Comparison of ENCODE assay signal across 8 cellular contexts in genomic region chr12:104458645-104459555, GRCh38. TPM values are rescaled to one million over a fixed set of nuclear protein-coding genes. Genes with fewer than 3 reads are reported as not detected.
DNase-seq lines count a peak whose midpoint lies in the region; ATAC-seq and TF ChIP-seq lines count a peak whose summit lies in the region.

No MANE protein-coding gene starts in this region.

- POLR2A ChIA-PET in A673 (lab: Charles Lee; ENCODE audit: low non-redundant PET), result no interaction called here

- ATAC-seq in GM18505 (IDR thresholded peaks at IDR 0.05; ENCODE audit: unreplicated experiment) (no peak), GM21717 (IDR thresholded peaks at IDR 0.05; ENCODE audit: unreplicated experiment) (no peak), HG03097 (IDR thresholded peaks at IDR 0.05; ENCODE audit: low FRiP score, unreplicated experiment) (no peak)
- ATAC-seq in natural killer cell treated with Interleukin-12 subunit alpha and Interleukin-12 subunit beta and Interleukin-15 and Interleukin-18, amount 100 ng/mL, for 72 hours, result peak in 1 of 2 donors; percentile 10

- no peaks in the 10 kb centered on the region for H3K9me3 Mint-ChIP-seq in natural killer cell treated with Interleukin-12 subunit alpha and Interleukin-12 subunit beta and Interleukin-15 and Interleukin-18, amount 100 ng/mL, for 72 hours

- TF ChIP-seq CTCF in A673 (conservative IDR thresholded peaks at IDR 0.05; ENCODE audit: low read depth, low read length), result no peak

- intact Hi-C loops in A673 (cut with micrococcal nuclease; ENCODE audit: unreplicated experiment), result loop anchor here (10.0 kb wide), 1 partner anchor 406 kb away; no protein-coding TSS in a partner anchor

- peaks cover 4% of the 10 kb centered on the region for H3K4me1 ChIP-seq in A673 (ENCODE audit: insufficient read depth, low read length, poor library complexity, severe bottlenecking)

- H3K27ac ChIP-seq in A673 (ENCODE audit: low read depth, low read length, poor library complexity, severe bottlenecking) (no peak overlapping the region), epithelial cell of prostate (peak overlapping the region; percentile 65)

- peaks cover 41% of the 10 kb centered on the region for H3K27me3 ChIP-seq in A673 (replicated peaks; ENCODE audit: insufficient read depth, low read depth, low read length, poor library complexity)

- CTCF ChIA-PET in A673 (lab: Charles Lee), result interaction anchor here (1.2 kb wide), 1 partner anchor 77 kb away, joined by 4 read pairs; no protein-coding TSS in a partner anchor

- H3K36me3 ChIP-seq in A673 (ENCODE audit: insufficient read depth, low read length, poor library complexity, severe bottlenecking), result no peaks in the 10 kb centered on the region

- no TSS peak for BruUV-seq in A673 (replicated peaks; lab: Mats Ljungman, UMichigan)

- DNase-seq in A673 (ENCODE audit: low spot score) (peak; percentile 14), UCSD-AML1 (lab: John Stamatoyannopoulos, UW; ENCODE audit: unreplicated experiment) (peak; percentile 41), epithelial cell of prostate (ENCODE audit: low read depth, low spot score) (no peak), SK-N-DZ (ENCODE audit: low spot score) (no peak)
- DNase-seq in natural killer cell treated with Interleukin-12 subunit alpha and Interleukin-12 subunit beta and Interleukin-15 and Interleukin-18, amount 100 ng/mL, for 72 hours (ENCODE audit: low spot score), result no peak

- H3K27ac Mint-ChIP-seq in natural killer cell treated with Interleukin-12 subunit alpha and Interleukin-12 subunit beta and Interleukin-15 and Interleukin-18, amount 100 ng/mL, for 72 hours, result peak overlapping the region; percentile 86 to 96

- no peaks in the 10 kb centered on the region for H3K9me3 ChIP-seq in A673 (ENCODE audit: low read depth, low read length, poor library complexity, severe bottlenecking)

- peaks cover 19% of the 10 kb centered on the region for H3K36me3 Mint-ChIP-seq in natural killer cell treated with Interleukin-12 subunit alpha and Interleukin-12 subunit beta and Interleukin-15 and Interleukin-18, amount 100 ng/mL, for 72 hours

- peak overlapping the region; percentile 61 for H3K4me3 ChIP-seq in A673 (ENCODE audit: low read depth, low read length, poor library complexity, severe bottlenecking)

- H3K4me3 Mint-ChIP-seq in natural killer cell treated with Interleukin-12 subunit alpha and Interleukin-12 subunit beta and Interleukin-15 and Interleukin-18, amount 100 ng/mL, for 72 hours, result peak overlapping the region; percentile 99

- no peaks in the 10 kb centered on the region for H3K27me3 Mint-ChIP-seq in natural killer cell treated with Interleukin-12 subunit alpha and Interleukin-12 subunit beta and Interleukin-15 and Interleukin-18, amount 100 ng/mL, for 72 hours

- peaks cover 39 to 49% of the 10 kb centered on the region in 2 donors for H3K4me1 Mint-ChIP-seq in natural killer cell treated with Interleukin-12 subunit alpha and Interleukin-12 subunit beta and Interleukin-15 and Interleukin-18, amount 100 ng/mL, for 72 hours (ENCODE audit: low read depth in 2 of 2)

- peak; percentile 38 for TF ChIP-seq POLR2A in GM18505 (IDR thresholded peaks at IDR 0.05; ENCODE audit: borderline replicate concordance, extremely low read depth, insufficient read depth, insufficient read length)

RNA-seq across cellular contexts. Expression of gene CHST11, which starts 2.2 kb away (rescaled TPM):
- total RNA-seq in A673 (2021), result 1.1 and 1.5 TPM in 2 replicates
- 100 to 1,000 TPM; 195 to 374 TPM for total RNA-seq in natural killer cell treated with Interleukin-12 subunit alpha and Interleukin-12 subunit beta and Interleukin-15 and Interleukin-18, amount 100 ng/mL, for 72 hours
- 6.9 and 7.2 TPM in 2 replicates for polyA plus RNA-seq in SK-N-DZ (2014; cell fraction: cytosol; rRNA removed)
- 2.9 and 7.1 TPM in 2 replicates for polyA plus RNA-seq in SK-N-DZ (2014; cell fraction: nucleus; rRNA removed)

Comparison
In these comparisons a context has a peak if more than half of its experiments do, and no peak if none do; other contexts are left out.
1. DNase-seq: peak in A673 (single experiment) and UCSD-AML1 (single experiment); none in epithelial cell of prostate (single experiment), natural killer cell treated with Interleukin-12 subunit alpha and Interleukin-12 subunit beta and Interleukin-15 and Interleukin-18, amount 100 ng/mL, for 72 hours (single experiment) and SK-N-DZ (single experiment).
2. RNA of gene CHST11, which starts 2.2 kb away (total RNA-seq): 195 to 374 TPM in natural killer cell treated with Interleukin-12 subunit alpha and Interleukin-12 subunit beta and Interleukin-15 and Interleukin-18, amount 100 ng/mL, for 72 hours; 1.1 to 1.5 TPM in A673; every median in the first group is over 10 times any median in the second.